15 cellular contexts compared by ENCODE assay signal in the genomic region with DNA sequence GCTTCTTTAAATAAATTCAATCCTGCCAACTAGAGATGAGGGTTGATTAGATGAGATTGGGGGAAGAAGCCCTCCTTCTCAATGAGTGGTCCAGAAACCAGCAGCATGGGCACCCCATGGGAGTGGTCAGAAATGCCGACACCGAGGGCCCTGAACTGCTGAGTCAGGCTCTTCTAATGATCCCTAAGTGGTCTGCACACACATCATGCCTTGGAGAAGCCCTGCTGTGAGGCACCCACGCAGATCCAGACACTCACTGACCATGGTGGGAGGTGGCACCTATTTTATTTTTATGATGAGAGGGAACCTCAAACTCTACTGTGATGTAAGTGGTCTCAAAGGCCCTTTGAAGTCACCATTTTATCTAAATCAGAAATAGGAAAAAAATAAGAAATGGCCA.
DNase-seq lines count a peak whose midpoint lies in the region; ATAC-seq, FAIRE-seq and TF ChIP-seq lines count a peak whose summit lies in the region.
"Had no signal": no experiment of that assay in that cellular context is flagged by ENCODE, and none has a peak within 500 bp of the region (broad histone marks: within the 10 kb centered on the region; RNA-seq: fewer than 3 reads in every experiment).

No MANE protein-coding gene starts in this region.

- H3K9me3 ChIP-seq in OCI-LY7 (ENCODE audit: low read length) (peaks cover 5% of the 10 kb centered on the region; the same call in 1 of the 2 replicates), kidney (ENCODE audit: control insufficient read depth in 1 of 2, low read length in 2 of 2) (peaks cover 0 to 2% of the 10 kb centered on the region in 2 donors)
- H3K9me3 ChIP-seq: suprapubic skin had no signal

- BruUV-seq in OCI-LY7 (replicated peaks; lab: Mats Ljungman, UMichigan), result no TSS peak

- peaks cover 7% of the 10 kb centered on the region for H3K9me3 Mint-ChIP-seq in progenitor cell of endocrine pancreas (ENCODE audit: low read depth)
- H3K9me3 Mint-ChIP-seq: natural killer cell treated with Interleukin-12 subunit alpha and Interleukin-12 subunit beta and Interleukin-15 and Interleukin-18, amount 100 ng/mL, for 72 hours had no signal

- CTCF ChIA-PET in OCI-LY7 (lab: Charles Lee; ENCODE audit: unreplicated experiment), result no interaction called here

- H3K36me3 ChIP-seq in OCI-LY7 (ENCODE audit: insufficient read depth, low read length), result no peaks in the 10 kb centered on the region; the same call in 1 of the 2 replicates
- H3K36me3 ChIP-seq in kidney (ENCODE audit: control insufficient read depth in 1 of 2, insufficient read depth in 2 of 2, low read length in 2 of 2), result no peaks in the 10 kb centered on the region
- H3K36me3 ChIP-seq: brain microvascular endothelial cell, suprapubic skin had no signal

- TF ChIP-seq CTCF in OCI-LY7 (conservative IDR thresholded peaks at IDR 0.05; ENCODE audit: low read length), result no peak
- TF ChIP-seq CTCF in kidney (IDR thresholded peaks at IDR 0.05; ENCODE audit: borderline replicate concordance, extremely low read depth, insufficient read depth), result no peak
- no peak for TF ChIP-seq CTCF in progenitor cell of endocrine pancreas (IDR thresholded peaks at IDR 0.05; ENCODE audit: unreplicated experiment)
- TF ChIP-seq CTCF in GM13976 (IDR thresholded peaks at IDR 0.05; ENCODE audit: borderline replicate concordance, control extremely low read depth, extremely low read depth, insufficient read depth, missing control alignments), result no peak

- POLR2A ChIA-PET in OCI-LY7 (lab: Charles Lee), result interaction anchor here (0.8 to 3.6 kb wide), 7 partner anchors 8 to 104 kb away, joined by 3 to 18 read pairs (median 6); no protein-coding TSS in a partner anchor

- no peaks in the 10 kb centered on the region for H4K20me1 ChIP-seq in OCI-LY7 (ENCODE audit: insufficient read depth, low read length)

- no peaks in the 10 kb centered on the region for H3K27me3 Mint-ChIP-seq in progenitor cell of endocrine pancreas

- H3K27ac ChIP-seq in OCI-LY7 (ENCODE audit: low read depth, low read length, poor library complexity, severe bottlenecking) (peak overlapping the region; percentile 68), kidney (ENCODE audit: low read depth in 2 of 2, low read length in 2 of 2) (peak overlapping the region; percentile 25 to 67)
- H3K27ac ChIP-seq: brain microvascular endothelial cell, SK-N-MC, suprapubic skin had no signal

- no peak overlapping the region for H3K4me3 Mint-ChIP-seq in progenitor cell of endocrine pancreas (ENCODE audit: low read depth)
- H3K4me3 Mint-ChIP-seq: natural killer cell treated with Interleukin-12 subunit alpha and Interleukin-12 subunit beta and Interleukin-15 and Interleukin-18, amount 100 ng/mL, for 72 hours had no signal

- peak overlapping the region; percentile 61 for H3K4me3 ChIP-seq in OCI-LY7 (ENCODE audit: low read depth, low read length, poor library complexity, severe bottlenecking)
- H3K4me3 ChIP-seq in kidney (ENCODE audit: low read length in 2 of 2), result no peak overlapping the region
- H3K4me3 ChIP-seq: SK-N-MC, suprapubic skin had no signal

- no peaks in the 10 kb centered on the region for H3K36me3 Mint-ChIP-seq in progenitor cell of endocrine pancreas (ENCODE audit: insufficient read depth)
- H3K36me3 Mint-ChIP-seq: natural killer cell treated with Interleukin-12 subunit alpha and Interleukin-12 subunit beta and Interleukin-15 and Interleukin-18, amount 100 ng/mL, for 72 hours had no signal

- peak; percentile 47 for DNase-seq in COLO668 (lab: John Stamatoyannopoulos, UW; ENCODE audit: unreplicated experiment)
- no peak for DNase-seq in OCI-LY7 (ENCODE audit: low spot score)
- DNase-seq in kidney, result no peak
- DNase-seq in progenitor cell of endocrine pancreas (ENCODE audit: low spot score, unreplicated experiment), result no peak
- no peak for DNase-seq in GM13976 (ENCODE audit: low spot score)
- DNase-seq in HUDEP-2 (lab: John Stamatoyannopoulos, UW; ENCODE audit: unreplicated experiment in 76 of 76), result no peak
- no peak for DNase-seq in stimulated activated naive CD8-positive, alpha-beta T cell treated with anti-CD3 and anti-CD28 coated beads, Interleukin-15, Interleukin-2, amounts not matched to agents 100 U/mL and 50 U/mL, for 24 hours
- DNase-seq: brain microvascular endothelial cell; effector memory CD8-positive, alpha-beta T cell; islet precursor cell had no signal

- in situ Hi-C loops in GM13976 (cut with MboI; ENCODE audit: low sequenced_read_pairs, unreplicated experiment), result no loop called here

- ATAC-seq in GM21737 (IDR thresholded peaks at IDR 0.05; ENCODE audit: unreplicated experiment), result no peak
- no peak for ATAC-seq in stimulated activated naive CD8-positive, alpha-beta T cell treated with anti-CD3 and anti-CD28 coated beads, Interleukin-15, Interleukin-2, amounts not matched to agents 100 U/mL and 50 U/mL, for 24 hours
- ATAC-seq: effector memory CD8-positive, alpha-beta T cell; natural killer cell treated with Interleukin-12 subunit alpha and Interleukin-12 subunit beta and Interleukin-15 and Interleukin-18, amount 100 ng/mL, for 72 hours had no signal

- peak overlapping the region; percentile 88; the same call in 1 of the 2 replicates for H2AFZ ChIP-seq in OCI-LY7 (ENCODE audit: low read length)

- no peak overlapping the region for H3K9ac ChIP-seq in kidney (ENCODE audit: low read length in 2 of 2)

- peak overlapping the region; percentile 93 for H3K4me2 ChIP-seq in OCI-LY7 (ENCODE audit: low read length)

- peak overlapping the region; percentile 92 for H3K27ac Mint-ChIP-seq in progenitor cell of endocrine pancreas
- H3K27ac Mint-ChIP-seq: effector memory CD8-positive, alpha-beta T cell; natural killer cell treated with Interleukin-12 subunit alpha and Interleukin-12 subunit beta and Interleukin-15 and Interleukin-18, amount 100 ng/mL, for 72 hours had no signal

- H3K79me2 ChIP-seq in OCI-LY7 (ENCODE audit: insufficient read depth, low read depth, low read length), result no peaks in the 10 kb centered on the region

- peaks cover 20% of the 10 kb centered on the region for H3K4me1 Mint-ChIP-seq in progenitor cell of endocrine pancreas (ENCODE audit: low read depth)

- H3K9me2 ChIP-seq in OCI-LY7 (ENCODE audit: insufficient read depth, low read length), result no peaks in the 10 kb centered on the region

- peaks cover 47% of the 10 kb centered on the region for H3K4me1 ChIP-seq in OCI-LY7 (ENCODE audit: insufficient read depth, low read length, poor library complexity, severe bottlenecking)
- peaks cover 6 to 12% of the 10 kb centered on the region in 2 donors for H3K4me1 ChIP-seq in kidney (ENCODE audit: control insufficient read depth in 1 of 2, insufficient read depth in 1 of 2, low read depth in 1 of 2, low read length in 2 of 2)

- no peak for FAIRE-seq in kidney (lab: Jason Lieb, UNC)
- FAIRE-seq: GM12891 had no signal

- intact Hi-C loops in OCI-LY7 (cut with micrococcal nuclease; ENCODE audit: unreplicated experiment), result no loop called here
- intact Hi-C loops in kidney (cut with DNase I), result no loop called here
